10 cellular contexts compared by ENCODE assay signal in genomic region chr4:7052923-7053715, GRCh38. TPM values are rescaled to one million over a fixed set of nuclear protein-coding genes. Genes with fewer than 3 reads are reported as not detected.
DNase-seq lines count a peak whose midpoint lies in the region; ATAC-seq and TF ChIP-seq lines count a peak whose summit lies in the region.
"Had no signal": no experiment of that assay in that cellular context is flagged by ENCODE, and none has a peak within 500 bp of the region (broad histone marks: within the 10 kb centered on the region; RNA-seq: fewer than 3 reads in every experiment).

No MANE protein-coding gene starts in this region.

- DNase-seq in activated naive CD4-positive, alpha-beta T cell treated with anti-CD3 and anti-CD28 coated beads, Interleukin-2, amount 50 U/mL, for 72 hours (ENCODE audit: low spot score in 2 of 2): no peak
- no peak for DNase-seq in activated naive CD4-positive, alpha-beta T cell treated with Interleukin-2 at 50 U/mL for 16 hours
- peak; percentile 32 for DNase-seq in activated naive CD8-positive, alpha-beta T cell treated with anti-CD3 and anti-CD28 coated beads for 36 hours
- DNase-seq in lower lobe of right lung (peak; percentile 89), aorta (peak; percentile 66 to 79), AG08395 (ENCODE audit: low spot score) (no peak), NCI-H345 (lab: John Stamatoyannopoulos, UW) (no peak)
- DNase-seq: retina had no signal

- peak overlapping the region; percentile 62 for H3K27ac ChIP-seq in lower lobe of right lung
- H3K27ac ChIP-seq in aorta (ENCODE audit: low read depth in 1 of 2, low read length in 2 of 2): no peak overlapping the region

- no peak for TF ChIP-seq CTCF in lower lobe of right lung (IDR thresholded peaks at IDR 0.05)

- H3K4me1 ChIP-seq in lower lobe of right lung: peaks cover 45% of the 10 kb centered on the region
- H3K4me1 ChIP-seq in aorta (ENCODE audit: control insufficient read depth in 1 of 2, insufficient read depth in 2 of 2, low read length in 2 of 2): no peaks in the 10 kb centered on the region

- H3K9me3 ChIP-seq in lower lobe of right lung (no peaks in the 10 kb centered on the region), aorta (ENCODE audit: control insufficient read depth, low read length) (no peaks in the 10 kb centered on the region)

- no peak overlapping the region for H3K4me3 ChIP-seq in lower lobe of right lung
- H3K4me3 ChIP-seq in aorta (ENCODE audit: low read length in 2 of 2): no peak overlapping the region

- H3K27me3 ChIP-seq in lower lobe of right lung (ENCODE audit: low read depth) (no peaks in the 10 kb centered on the region), aorta (ENCODE audit: control insufficient read depth in 1 of 2, insufficient read depth in 2 of 2, low read length in 1 of 2) (no peaks in the 10 kb centered on the region)

- intact Hi-C loops in lower lobe of right lung (cut with DNase I) (no loop called here), aorta (cut with DNase I) (no loop called here)

- no peaks in the 10 kb centered on the region for H3K27me3 Mint-ChIP-seq in activated naive CD8-positive, alpha-beta T cell treated with anti-CD3 and anti-CD28 coated beads for 36 hours

- peaks cover 23% of the 10 kb centered on the region for H3K4me1 Mint-ChIP-seq in activated naive CD8-positive, alpha-beta T cell treated with anti-CD3 and anti-CD28 coated beads for 36 hours

- ATAC-seq in activated naive CD4-positive, alpha-beta T cell treated with anti-CD3 and anti-CD28 coated beads, Interleukin-2, amount 50 U/mL, for 72 hours: peak; percentile 42 to 64
- ATAC-seq in lower lobe of right lung: peak; percentile 91 to 94
- ATAC-seq in aorta (ENCODE audit: low FRiP score): peak; percentile 34
- ATAC-seq in HG03280 (IDR thresholded peaks at IDR 0.05; ENCODE audit: unreplicated experiment): no peak
- ATAC-seq: SK-N-SH treated with all-trans-retinoic acid at 6 μM for 48 hours had no signal

- H3K4me3 Mint-ChIP-seq in activated naive CD8-positive, alpha-beta T cell treated with anti-CD3 and anti-CD28 coated beads for 36 hours: no peak overlapping the region

- H3K27ac Mint-ChIP-seq in activated naive CD4-positive, alpha-beta T cell treated with anti-CD3 and anti-CD28 coated beads, Interleukin-2, amount 50 U/mL, for 72 hours: peak overlapping the region; percentile 70 to 88
- peak overlapping the region; percentile 51 for H3K27ac Mint-ChIP-seq in activated naive CD8-positive, alpha-beta T cell treated with anti-CD3 and anti-CD28 coated beads for 36 hours

- H3K36me3 ChIP-seq in lower lobe of right lung: peaks cover 50% of the 10 kb centered on the region
- peaks cover 0 to 2% of the 10 kb centered on the region in 2 donors for H3K36me3 ChIP-seq in aorta (ENCODE audit: control insufficient read depth in 1 of 2, insufficient read depth in 2 of 2, low read length in 1 of 2)

- peaks cover 6 to 7% of the 10 kb centered on the region in 2 donors for H3K36me3 Mint-ChIP-seq in activated naive CD4-positive, alpha-beta T cell treated with anti-CD3 and anti-CD28 coated beads, Interleukin-2, amount 50 U/mL, for 72 hours
- peaks cover 9% of the 10 kb centered on the region for H3K36me3 Mint-ChIP-seq in activated naive CD8-positive, alpha-beta T cell treated with anti-CD3 and anti-CD28 coated beads for 36 hours

- 69 to 74% methylated on average over 20 of the region's 20 CpGs for WGBS in aorta, 2 donors

- H3K9me3 Mint-ChIP-seq in activated naive CD4-positive, alpha-beta T cell treated with anti-CD3 and anti-CD28 coated beads, Interleukin-2, amount 50 U/mL, for 72 hours: no peaks in the 10 kb centered on the region
- no peaks in the 10 kb centered on the region for H3K9me3 Mint-ChIP-seq in activated naive CD8-positive, alpha-beta T cell treated with anti-CD3 and anti-CD28 coated beads for 36 hours

RNA-seq across cellular contexts. Expression of gene TADA2B, which starts 9.9 kb away (rescaled TPM):
- 10 to 100 TPM; 11.8 to 12.7 TPM for total RNA-seq in activated naive CD4-positive, alpha-beta T cell treated with anti-CD3 and anti-CD28 coated beads, Interleukin-2, amount 50 U/mL, for 72 hours
- total RNA-seq in activated naive CD8-positive, alpha-beta T cell treated with anti-CD3 and anti-CD28 coated beads for 36 hours: 10 to 100 TPM; 10.3 to 11.2 TPM
- total RNA-seq in lower lobe of right lung: 20.2 TPM
- total RNA-seq in aorta: 10 to 100 TPM; 18.1 to 19.2 TPM
- polyA plus RNA-seq in aorta: 1 to 10 TPM; 6.5 to 8.4 TPM

RNA-seq across cellular contexts. Expression of gene GRPEL1, which starts 14.7 kb away (rescaled TPM):
- total RNA-seq in activated naive CD4-positive, alpha-beta T cell treated with anti-CD3 and anti-CD28 coated beads, Interleukin-2, amount 50 U/mL, for 72 hours: 10 to 100 TPM; 60.7 to 81.9 TPM
- total RNA-seq in activated naive CD8-positive, alpha-beta T cell treated with anti-CD3 and anti-CD28 coated beads for 36 hours: 100 to 1,000 TPM in 1 of 2 experiments, 10 to 100 TPM in 1; 96.6 to 109 TPM
- total RNA-seq in lower lobe of right lung: 25.7 TPM
- 10 to 100 TPM; 16.1 to 22.0 TPM for total RNA-seq in aorta
- polyA plus RNA-seq in aorta: 10 to 100 TPM; 11.1 to 21.2 TPM

Comparison
In these comparisons a context has a peak if more than half of its experiments do, and no peak if none do; other contexts are left out.
1. DNase-seq: peak in activated naive CD8-positive, alpha-beta T cell treated with anti-CD3 and anti-CD28 coated beads for 36 hours (single experiment), lower lobe of right lung (single experiment) and aorta (2 of 2); none in activated naive CD4-positive, alpha-beta T cell treated with anti-CD3 and anti-CD28 coated beads, Interleukin-2, amount 50 U/mL, for 72 hours (0 of 2), activated naive CD4-positive, alpha-beta T cell treated with Interleukin-2 at 50 U/mL for 16 hours (single experiment), AG08395 (single experiment) and NCI-H345 (single experiment).